ENCODE assay signal across 14 cellular contexts in the genomic region with DNA sequence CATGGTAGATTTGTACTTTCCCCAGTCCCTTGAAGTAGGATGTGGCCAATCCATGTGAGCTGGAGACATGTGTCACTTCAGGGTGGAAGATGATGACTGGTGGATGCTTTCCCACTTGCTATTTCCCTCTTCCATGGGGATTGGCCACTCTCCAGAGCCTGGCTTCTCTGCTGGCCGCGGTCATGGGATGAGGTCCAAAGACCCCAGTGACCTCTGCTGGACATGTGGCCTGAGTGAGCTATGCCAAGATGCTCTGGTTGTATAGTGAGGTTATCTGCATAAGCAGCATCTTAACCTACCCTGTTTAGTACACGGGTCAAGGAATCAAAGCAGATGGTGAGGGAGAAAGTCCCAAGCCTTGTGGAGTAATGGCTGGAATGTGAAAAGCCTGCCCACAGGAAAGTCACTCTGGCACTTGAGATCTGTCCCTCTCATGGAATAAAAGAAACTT. TPM values are rescaled to one million over a fixed set of nuclear protein-coding genes. Genes with fewer than 3 reads are reported as not detected.
DNase-seq lines count a peak whose midpoint lies in the region; ATAC-seq and TF ChIP-seq lines count a peak whose summit lies in the region.
"Had no signal": no experiment of that assay in that cellular context is flagged by ENCODE, and none has a peak within 500 bp of the region (broad histone marks: within the 10 kb centered on the region; RNA-seq: fewer than 3 reads in every experiment).

No MANE protein-coding gene starts in this region.

- peak overlapping the region; percentile 74 for H3K27ac ChIP-seq in PC-9
- peak overlapping the region; percentile 15 for H3K27ac ChIP-seq in cingulate gyrus (ENCODE audit: low read depth, low read length)
- H3K27ac ChIP-seq in mesenchymal stem cell (ENCODE audit: low read length, poor library complexity, severe bottlenecking), result no peak overlapping the region
- peak overlapping the region; percentile 12 to 27 for H3K27ac ChIP-seq in tibial artery
- H3K27ac ChIP-seq: right lobe of liver had no signal

- CTCF ChIA-PET in PC-9 (lab: Charles Lee), result interaction anchor here (0.5 to 1.1 kb wide), 3 partner anchors 44 to 117 kb away, joined by 3 to 5 read pairs (median 3); no protein-coding TSS in a partner anchor

- peak overlapping the region; percentile 73 for H3K9ac ChIP-seq in mesenchymal stem cell (ENCODE audit: low read length)

- no peak overlapping the region for H2BK5ac ChIP-seq in mesenchymal stem cell (ENCODE audit: low read depth, low read length, poor library complexity, severe bottlenecking)

- H3K4me1 ChIP-seq in PC-9 (replicated peaks; ENCODE audit: insufficient read depth) (peaks cover 50% of the 10 kb centered on the region), mesenchymal stem cell (ENCODE audit: control insufficient read depth, insufficient read depth, low read depth, low read length) (peaks cover 10% of the 10 kb centered on the region), tibial artery (peaks cover 0 to 50% (median 33%) of the 10 kb centered on the region in 4 donors)
- H3K4me1 ChIP-seq: right lobe of liver had no signal

- WGBS in mesenchymal stem cell, result 94% methylated on average over 3 of the region's 3 CpGs

- no peak overlapping the region for H2AK5ac ChIP-seq in mesenchymal stem cell (ENCODE audit: low read length, severe bottlenecking)

- no TSS peak for BruUV-seq in PC-9 (replicated peaks; lab: Mats Ljungman, UMichigan)

- H3K27me3 Mint-ChIP-seq in natural killer cell treated with Interleukin-12 subunit alpha and Interleukin-12 subunit beta and Interleukin-15 and Interleukin-18, amount 100 ng/mL, for 72 hours, result peaks cover under 1 to 12% of the 10 kb centered on the region in 2 donors

- H3K36me3 ChIP-seq in PC-9 (ENCODE audit: low read depth) (0 out of 2 replicates have a peak, but pooled peaks cover 5% of the 10 kb centered on the region), mesenchymal stem cell (ENCODE audit: control insufficient read depth in 1 of 2, insufficient read depth in 2 of 2, low read depth in 1 of 2, low read length in 2 of 2) (peaks cover 29 to 56% of the 10 kb centered on the region in 2 experiments), tibial artery (peaks cover 0 to 11% (median 8%) of the 10 kb centered on the region in 3 donors)
- H3K36me3 ChIP-seq: right lobe of liver had no signal

- intact Hi-C loops in PC-9 (cut with micrococcal nuclease; ENCODE audit: unreplicated experiment), result no loop called here
- intact Hi-C loops in tibial artery (cut with DNase I; ENCODE audit: low total_unique reads), result no loop called here

- no peak overlapping the region for H2BK15ac ChIP-seq in mesenchymal stem cell (ENCODE audit: low read depth, poor library complexity, severe bottlenecking)

- H3K4me3 ChIP-seq in PC-9 (no peak overlapping the region), mesenchymal stem cell (ENCODE audit: insufficient read depth in 1 of 2, low read depth in 1 of 2, low read length in 2 of 2) (no peak overlapping the region), tibial artery (no peak overlapping the region)
- H3K4me3 ChIP-seq: right lobe of liver had no signal

- no peaks in the 10 kb centered on the region for H3K9me2 ChIP-seq in PC-9 (ENCODE audit: insufficient read depth)

- H2AFZ ChIP-seq in PC-9 (no peak overlapping the region), mesenchymal stem cell (ENCODE audit: low read depth, low read length) (no peak overlapping the region)

- ATAC-seq in GM21447 (IDR thresholded peaks at IDR 0.05; ENCODE audit: unreplicated experiment), result no peak
- ATAC-seq in natural killer cell treated with Interleukin-12 subunit alpha and Interleukin-12 subunit beta and Interleukin-15 and Interleukin-18, amount 100 ng/mL, for 72 hours, result no peak
- ATAC-seq: activated CD4-positive, alpha-beta T cell treated with anti-CD3 and anti-CD28 coated beads for 36 hours; activated T-cell treated with anti-CD3 and anti-CD28 coated beads, Interleukin-2, amount 50 U/mL, for 72 hours had no signal

- no peak overlapping the region for H3K14ac ChIP-seq in mesenchymal stem cell (ENCODE audit: low read length in 2 of 2)

- H3K4me3 Mint-ChIP-seq in natural killer cell treated with Interleukin-12 subunit alpha and Interleukin-12 subunit beta and Interleukin-15 and Interleukin-18, amount 100 ng/mL, for 72 hours, result no peak overlapping the region
- H3K4me3 Mint-ChIP-seq: activated CD4-positive, alpha-beta T cell treated with anti-CD3 and anti-CD28 coated beads for 36 hours; activated T-cell treated with anti-CD3 and anti-CD28 coated beads, Interleukin-2, amount 50 U/mL, for 72 hours had no signal

- peaks cover 29% of the 10 kb centered on the region for H3F3A ChIP-seq in PC-9 (ENCODE audit: insufficient read depth, low read depth)

- no peaks in the 10 kb centered on the region for H3K79me2 ChIP-seq in PC-9 (ENCODE audit: low read depth)

- H3K9me3 ChIP-seq in PC-9 (ENCODE audit: insufficient read depth, low read depth) (no peaks in the 10 kb centered on the region), mesenchymal stem cell (ENCODE audit: control insufficient read depth, low read length) (no peaks in the 10 kb centered on the region), tibial artery (no peaks in the 10 kb centered on the region)
- H3K9me3 ChIP-seq: right lobe of liver had no signal

- POLR2A ChIA-PET in PC-9 (lab: Charles Lee; ENCODE audit: unreplicated experiment), result interaction anchor here (0.5 to 0.6 kb wide), 2 partner anchors 45 to 402 kb away, joined by 5 to 8 read pairs; no protein-coding TSS in a partner anchor

- no peak overlapping the region for H3K4ac ChIP-seq in mesenchymal stem cell (ENCODE audit: low read depth in 1 of 2, low read length in 2 of 2)

- TF ChIP-seq CTCF in PC-9 (conservative IDR thresholded peaks at IDR 0.05) (no peak), tibial artery (IDR thresholded peaks at IDR 0.05) (no peak)

- H3K23ac ChIP-seq in mesenchymal stem cell (ENCODE audit: low read length in 2 of 2), result no peak overlapping the region

- peaks cover 33% of the 10 kb centered on the region for H3K79me1 ChIP-seq in mesenchymal stem cell (replicated peaks; ENCODE audit: low read length, poor library complexity, severe bottlenecking)

- no peak overlapping the region for H2BK120ac ChIP-seq in mesenchymal stem cell (ENCODE audit: low read depth, low read length)

- H3K36me3 Mint-ChIP-seq in natural killer cell treated with Interleukin-12 subunit alpha and Interleukin-12 subunit beta and Interleukin-15 and Interleukin-18, amount 100 ng/mL, for 72 hours, result no peaks in the 10 kb centered on the region

- no peaks in the 10 kb centered on the region for H4K20me1 ChIP-seq in PC-9 (ENCODE audit: insufficient read depth)

- H4K91ac ChIP-seq in mesenchymal stem cell (ENCODE audit: low read length), result no peak overlapping the region

- peaks cover 0 to 2% of the 10 kb centered on the region in 2 donors for H3K4me1 Mint-ChIP-seq in natural killer cell treated with Interleukin-12 subunit alpha and Interleukin-12 subunit beta and Interleukin-15 and Interleukin-18, amount 100 ng/mL, for 72 hours (ENCODE audit: low read depth in 2 of 2)

- no peak overlapping the region for H3K27ac Mint-ChIP-seq in natural killer cell treated with Interleukin-12 subunit alpha and Interleukin-12 subunit beta and Interleukin-15 and Interleukin-18, amount 100 ng/mL, for 72 hours
- H3K27ac Mint-ChIP-seq: activated CD4-positive, alpha-beta T cell treated with anti-CD3 and anti-CD28 coated beads for 36 hours; activated T-cell treated with anti-CD3 and anti-CD28 coated beads, Interleukin-2, amount 50 U/mL, for 72 hours had no signal

- no peak overlapping the region for H3K18ac ChIP-seq in mesenchymal stem cell (ENCODE audit: low read depth in 1 of 2, low read length in 2 of 2)

- no peak overlapping the region for H2BK12ac ChIP-seq in mesenchymal stem cell (ENCODE audit: low read length in 2 of 2)

- no peak for DNase-seq in PC-9
- DNase-seq in mesenchymal stem cell, result no peak
- no peak for DNase-seq in tibial artery
- DNase-seq in natural killer cell treated with Interleukin-12 subunit alpha and Interleukin-12 subunit beta and Interleukin-15 and Interleukin-18, amount 100 ng/mL, for 72 hours (ENCODE audit: low spot score), result no peak
- DNase-seq in DMS153 (lab: John Stamatoyannopoulos, UW), result no peak
- no peak for DNase-seq in foreskin melanocyte
- DNase-seq: activated CD4-positive, alpha-beta T cell treated with anti-CD3 and anti-CD28 coated beads for 36 hours; activated T-cell treated with anti-CD3 and anti-CD28 coated beads, Interleukin-2, amount 50 U/mL, for 72 hours; NCI-H2029 treated with DMSO at 0.1 percent for 48 hours; NK-92 treated with Interleukin-12 subunit alpha and Interleukin-12 subunit beta, amount 100 ng/mL, for 24 hours; right lobe of liver; T-helper 1 cell had no signal

- H3K4me2 ChIP-seq in PC-9, result peak overlapping the region; percentile 68
- H3K4me2 ChIP-seq in mesenchymal stem cell (ENCODE audit: low read length, poor library complexity, severe bottlenecking), result no peak overlapping the region

- no peaks in the 10 kb centered on the region for H3K9me3 Mint-ChIP-seq in natural killer cell treated with Interleukin-12 subunit alpha and Interleukin-12 subunit beta and Interleukin-15 and Interleukin-18, amount 100 ng/mL, for 72 hours
- H3K9me3 Mint-ChIP-seq: activated T-cell treated with anti-CD3 and anti-CD28 coated beads, Interleukin-2, amount 50 U/mL, for 72 hours had no signal

- H3K27me3 ChIP-seq in PC-9 (ENCODE audit: insufficient read depth, low read depth), result no peaks in the 10 kb centered on the region
- H3K27me3 ChIP-seq in mesenchymal stem cell (ENCODE audit: control insufficient read depth in 1 of 2, insufficient read depth in 1 of 2, low read length in 2 of 2), result no peaks in the 10 kb centered on the region
- no peaks in the 10 kb centered on the region for H3K27me3 ChIP-seq in tibial artery
- H3K27me3 ChIP-seq: right lobe of liver had no signal

- H4K8ac ChIP-seq in mesenchymal stem cell (ENCODE audit: low read length), result no peak overlapping the region

RNA-seq across cellular contexts. Expression of a gene that starts 47.1 kb away (rescaled TPM):
- 26.1 and 29.3 TPM in 2 replicates for total RNA-seq in PC-9 (2021)
- polyA plus RNA-seq in mesenchymal stem cell (2013, experiment 1 of 2), result 25.7 TPM
- 23.0 TPM for polyA plus RNA-seq in mesenchymal stem cell (2013, experiment 2 of 2)
- total RNA-seq in natural killer cell treated with Interleukin-12 subunit alpha and Interleukin-12 subunit beta and Interleukin-15 and Interleukin-18, amount 100 ng/mL, for 72 hours, result under 1 TPM; 0.08 to 0.33 TPM

Comparison
In these comparisons a context has a peak if more than half of its experiments do, and no peak if none do; other contexts are left out.
1. RNA of a gene that starts 47.1 kb away (total RNA-seq): 26.1 to 29.3 TPM in PC-9; 0.08 to 0.33 TPM in natural killer cell treated with Interleukin-12 subunit alpha and Interleukin-12 subunit beta and Interleukin-15 and Interleukin-18, amount 100 ng/mL, for 72 hours; every median in the first group is over 10 times any median in the second.